11 cellular contexts compared by ENCODE assay signal in genomic region chr20:48373555-48373934, GRCh38.
"Had no signal": no experiment of that assay in that cellular context is flagged by ENCODE, and none has a peak within 500 bp of the region (broad histone marks: within the 10 kb centered on the region; RNA-seq: fewer than 3 reads in every experiment).

No MANE protein-coding gene starts in this region.

- H3K9me3 ChIP-seq: adrenal gland, SK-N-SH, upper lobe of left lung had no signal

- H3K27ac Mint-ChIP-seq: activated B cell treated with CpG ODN at 0.5 μM for 24 hours; activated CD4-positive, alpha-beta T cell treated with anti-CD3 and anti-CD28 coated beads, Interleukin-2, amount 10 ng/mL, durations not matched to agents 24 days and 14 days had no signal

- H3K4me3 Mint-ChIP-seq: activated B cell treated with CpG ODN at 0.5 μM for 24 hours; activated CD4-positive, alpha-beta T cell treated with anti-CD3 and anti-CD28 coated beads, Interleukin-2, amount 10 ng/mL, durations not matched to agents 24 days and 14 days; memory B cell had no signal

- DNase-seq: activated B cell treated with CpG ODN at 0.5 μM for 24 hours; activated CD4-positive, alpha-beta T cell treated with anti-CD3 and anti-CD28 coated beads, Interleukin-2, amount 10 ng/mL, durations not matched to agents 24 days and 14 days; activated naive CD4-positive, alpha-beta T cell treated with anti-CD3 and anti-CD28 coated beads, Interleukin-2, amount 50 U/mL, for 16 hours; glutamatergic neuron; stimulated activated CD4-positive, alpha-beta T cell treated with anti-CD3 and anti-CD28 coated beads, Interleukin-2, amount 100 ng/mL, for 24 hours; stimulated activated naive CD4-positive, alpha-beta T cell had no signal

- H3K36me3 Mint-ChIP-seq: brain, memory B cell had no signal

- H3K4me1 ChIP-seq: adrenal gland had no signal

- H3K4me1 Mint-ChIP-seq: activated CD4-positive, alpha-beta T cell treated with anti-CD3 and anti-CD28 coated beads, Interleukin-2, amount 10 ng/mL, durations not matched to agents 24 days and 14 days had no signal

- H3K4me2 ChIP-seq: SK-N-SH had no signal

- H3K36me3 ChIP-seq: adrenal gland, upper lobe of left lung had no signal

- H3K27me3 ChIP-seq: adrenal gland, upper lobe of left lung had no signal

- H3K9me3 Mint-ChIP-seq: activated B cell treated with CpG ODN at 0.5 μM for 24 hours; activated CD4-positive, alpha-beta T cell treated with anti-CD3 and anti-CD28 coated beads, Interleukin-2, amount 10 ng/mL, durations not matched to agents 24 days and 14 days; memory B cell had no signal

- H3K4me3 ChIP-seq: adrenal gland, upper lobe of left lung had no signal

- H3K9ac ChIP-seq: SK-N-SH had no signal
